In the genomic region with DNA sequence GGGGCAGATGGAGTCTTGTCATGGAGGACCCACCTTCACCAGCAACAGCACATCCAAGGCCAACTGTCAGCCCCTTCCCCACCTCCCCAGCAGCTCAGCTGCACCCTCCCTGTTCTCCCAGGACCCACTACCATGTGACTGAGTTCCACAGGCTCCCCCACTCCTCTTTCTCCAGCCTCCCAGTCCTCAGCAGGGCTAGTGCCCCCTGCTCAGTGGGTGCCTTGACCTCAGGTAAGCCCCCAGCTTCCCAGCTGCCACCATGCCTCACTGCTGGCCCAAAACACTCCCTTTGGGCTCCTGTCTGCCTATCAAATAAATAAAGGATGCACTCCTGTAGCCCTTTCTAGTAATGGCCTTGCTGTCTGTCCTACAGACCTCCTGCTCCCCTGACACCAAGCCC, we compare ENCODE assay signal across 18 cellular contexts.
DNase-seq lines count a peak whose midpoint lies in the region; ATAC-seq and TF ChIP-seq lines count a peak whose summit lies in the region.
"Had no signal": no experiment of that assay in that cellular context is flagged by ENCODE, and none has a peak within 500 bp of the region (broad histone marks: within the 10 kb centered on the region; RNA-seq: fewer than 3 reads in every experiment).

No MANE protein-coding gene starts in this region.

- no peak overlapping the region for H3K27ac Mint-ChIP-seq in activated CD8-positive, alpha-beta memory T cell treated with anti-CD3 and anti-CD28 coated beads, Interleukin-2, amount 10 ng/mL, durations not matched to agents 7 days and 5 days
- no peak overlapping the region for H3K27ac Mint-ChIP-seq in activated naive CD8-positive, alpha-beta T cell treated with anti-CD3 and anti-CD28 coated beads, Interleukin-2, amount 50 U/mL, for 24 hours
- H3K27ac Mint-ChIP-seq: CD4-positive, CD25-positive, alpha-beta regulatory T cell had no signal

- CTCF ChIA-PET in activated CD8-positive, alpha-beta memory T cell treated with anti-CD3 and anti-CD28 coated beads, Interleukin-2, amount 10 ng/mL, durations not matched to agents 7 days and 5 days (lab: Charles Lee) = no interaction called here
- CTCF ChIA-PET in GM10248 (lab: Yijun Ruan, JAX) = interaction anchor here (0.9 to 3.7 kb wide), 4 partner anchors 14 to 199 kb away, joined by 3 to 22 read pairs (median 4); no protein-coding TSS in a partner anchor

- TF ChIP-seq CTCF in GM10248 (IDR thresholded peaks at IDR 0.05; ENCODE audit: control extremely low read depth, extremely low read depth, low read depth, missing control alignments) = no peak

- no peak for ATAC-seq in activated CD8-positive, alpha-beta memory T cell treated with anti-CD3 and anti-CD28 coated beads, Interleukin-2, amount 10 ng/mL, durations not matched to agents 7 days and 5 days
- ATAC-seq in activated naive CD8-positive, alpha-beta T cell treated with anti-CD3 and anti-CD28 coated beads, Interleukin-2, amount 50 U/mL, for 24 hours = peak; percentile 25
- ATAC-seq: GM12878, K562 had no signal

- peaks cover 10% of the 10 kb centered on the region for H3K4me1 Mint-ChIP-seq in activated CD8-positive, alpha-beta memory T cell treated with anti-CD3 and anti-CD28 coated beads, Interleukin-2, amount 10 ng/mL, durations not matched to agents 7 days and 5 days
- H3K4me1 Mint-ChIP-seq in activated naive CD8-positive, alpha-beta T cell treated with anti-CD3 and anti-CD28 coated beads, Interleukin-2, amount 50 U/mL, for 24 hours = peaks cover 12% of the 10 kb centered on the region

- H3K27me3 Mint-ChIP-seq in activated CD8-positive, alpha-beta memory T cell treated with anti-CD3 and anti-CD28 coated beads, Interleukin-2, amount 10 ng/mL, durations not matched to agents 7 days and 5 days = peaks cover 2% of the 10 kb centered on the region
- no peaks in the 10 kb centered on the region for H3K27me3 Mint-ChIP-seq in activated naive CD8-positive, alpha-beta T cell treated with anti-CD3 and anti-CD28 coated beads, Interleukin-2, amount 50 U/mL, for 24 hours

- DNase-seq in activated CD8-positive, alpha-beta memory T cell treated with anti-CD3 and anti-CD28 coated beads, Interleukin-2, amount 50 U/mL, for 48 hours = peak; percentile 40
- no peak for DNase-seq in activated CD8-positive, alpha-beta memory T cell treated with anti-CD3 and anti-CD28 coated beads, Interleukin-2, amount 10 ng/mL, durations not matched to agents 7 days and 5 days
- no peak for DNase-seq in activated naive CD8-positive, alpha-beta T cell treated with anti-CD3 and anti-CD28 coated beads, Interleukin-2, amount 50 U/mL, for 24 hours
- peak; percentile 25 for DNase-seq in islet precursor cell
- peak; percentile 62 for DNase-seq in posterior vena cava (ENCODE audit: low spot score)
- no peak for DNase-seq in GM10248 (ENCODE audit: extremely low spot score)
- no peak for DNase-seq in GM19238 (ENCODE audit: insufficient read length, low spot score)
- DNase-seq: BE2C; C1 segment of cervical spinal cord; Caco-2; CD4-positive, CD25-positive, alpha-beta regulatory T cell; DMS153; DMS79; GDM1; HCEC 1CT; IMR-90 had no signal

- peaks cover 6% of the 10 kb centered on the region for H3K36me3 Mint-ChIP-seq in activated CD8-positive, alpha-beta memory T cell treated with anti-CD3 and anti-CD28 coated beads, Interleukin-2, amount 10 ng/mL, durations not matched to agents 7 days and 5 days
- peaks cover 10% of the 10 kb centered on the region for H3K36me3 Mint-ChIP-seq in activated naive CD8-positive, alpha-beta T cell treated with anti-CD3 and anti-CD28 coated beads, Interleukin-2, amount 50 U/mL, for 24 hours (ENCODE audit: low read depth)
- H3K36me3 Mint-ChIP-seq: CD4-positive, CD25-positive, alpha-beta regulatory T cell had no signal

- H3K9me3 Mint-ChIP-seq in activated CD8-positive, alpha-beta memory T cell treated with anti-CD3 and anti-CD28 coated beads, Interleukin-2, amount 10 ng/mL, durations not matched to agents 7 days and 5 days (ENCODE audit: low read depth) = peaks cover 12% of the 10 kb centered on the region
- peaks cover 15% of the 10 kb centered on the region for H3K9me3 Mint-ChIP-seq in activated naive CD8-positive, alpha-beta T cell treated with anti-CD3 and anti-CD28 coated beads, Interleukin-2, amount 50 U/mL, for 24 hours

- intact Hi-C loops in posterior vena cava (cut with DNase I) = no loop called here

- H3K4me3 Mint-ChIP-seq in activated CD8-positive, alpha-beta memory T cell treated with anti-CD3 and anti-CD28 coated beads, Interleukin-2, amount 10 ng/mL, durations not matched to agents 7 days and 5 days = no peak overlapping the region
- no peak overlapping the region for H3K4me3 Mint-ChIP-seq in activated naive CD8-positive, alpha-beta T cell treated with anti-CD3 and anti-CD28 coated beads, Interleukin-2, amount 50 U/mL, for 24 hours
- H3K4me3 Mint-ChIP-seq: CD4-positive, CD25-positive, alpha-beta regulatory T cell had no signal

- POLR2A ChIA-PET in GM10248 (lab: Yijun Ruan, JAX) = no interaction called here

Comparison
In these comparisons a context has a peak if more than half of its experiments do, and no peak if none do; other contexts are left out.
1. DNase-seq: peak in activated CD8-positive, alpha-beta memory T cell treated with anti-CD3 and anti-CD28 coated beads, Interleukin-2, amount 50 U/mL, for 48 hours (single experiment), islet precursor cell (single experiment) and posterior vena cava (single experiment); none in activated CD8-positive, alpha-beta memory T cell treated with anti-CD3 and anti-CD28 coated beads, Interleukin-2, amount 10 ng/mL, durations not matched to agents 7 days and 5 days (single experiment), activated naive CD8-positive, alpha-beta T cell treated with anti-CD3 and anti-CD28 coated beads, Interleukin-2, amount 50 U/mL, for 24 hours (single experiment), GM10248 (single experiment) and GM19238 (single experiment).